ENCODE assay signal across 1 cellular context in genomic region chr2:174964404-174964803, GRCh38.
TF ChIP-seq lines count a peak whose summit lies in the region.

No MANE protein-coding gene starts in this region.

TF ChIP-seq in H1, 55 proteins besides CTCF, POLR2A, EP300 and RAD21:
- TF ChIP-seq SAP30 (IDR thresholded peaks at IDR 0.05; ENCODE audit: insufficient read depth, insufficient replicate concordance, low read length) (no peak), SIX5 (IDR thresholded peaks at IDR 0.05; ENCODE audit: low read depth, low read length) (no peak), SP1 (IDR thresholded peaks at IDR 0.05; ENCODE audit: low read depth, low read length) (0 out of 2 replicates have a peak, but pooled peaks have one; percentile 33), SP4 (IDR thresholded peaks at IDR 0.05; ENCODE audit: low read length) (no peak), SUZ12 (IDR thresholded peaks at IDR 0.05; ENCODE audit: low read length) (no peak), HDAC2 (IDR thresholded peaks at IDR 0.05; ENCODE audit: borderline replicate concordance in 1 of 2, low read depth in 2 of 2, low read length in 2 of 2) (peak; percentile 49 to 94; a peak in 3 of 4 replicates), ATF2 (IDR thresholded peaks at IDR 0.05; ENCODE audit: low read length) (no peak), HDAC6 (IDR thresholded peaks at IDR 0.05; ENCODE audit: low read depth, low read length) (no peak), ZNF274 (IDR thresholded peaks at IDR 0.05; ENCODE audit: borderline replicate concordance, extremely low read depth, low read length) (no peak), TAF1 (IDR thresholded peaks at IDR 0.05; ENCODE audit: low read depth, low read length) (no peak), FOSL1 (IDR thresholded peaks at IDR 0.05; ENCODE audit: insufficient read depth, low read depth, low read length) (no peak), NANOG (IDR thresholded peaks at IDR 0.05; ENCODE audit: insufficient read depth, low read depth, low read length, poor library complexity, severe bottlenecking) (peak; percentile 29), JUND (IDR thresholded peaks at IDR 0.05; ENCODE audit: low read length) (no peak), PHF8 (conservative IDR thresholded peaks at IDR 0.05; ENCODE audit: low read depth, low read length) (no peak), SIRT6 (IDR thresholded peaks at IDR 0.05; ENCODE audit: low read length) (no peak), RBBP5 (IDR thresholded peaks at IDR 0.05; ENCODE audit: borderline replicate concordance, low read depth, low read length) (no peak), TAF7 (optimal IDR thresholded peaks at IDR 0.05; ENCODE audit: borderline replicate concordance, low read depth, low read length) (no peak), JUN (IDR thresholded peaks at IDR 0.05; ENCODE audit: low read depth, low read length) (no peak), KDM1A (IDR thresholded peaks at IDR 0.05; ENCODE audit: borderline replicate concordance, low read length) (no peak), CHD7 (IDR thresholded peaks at IDR 0.05; ENCODE audit: insufficient replicate concordance, low read length) (peak; percentile 85), ASH2L (IDR thresholded peaks at IDR 0.05; ENCODE audit: low read length) (no peak), TBP (IDR thresholded peaks at IDR 0.05; ENCODE audit: low read depth, low read length) (no peak), MAFK (IDR thresholded peaks at IDR 0.05; ENCODE audit: low read depth, low read length) (no peak), USF2 (IDR thresholded peaks at IDR 0.05; ENCODE audit: low read length) (no peak), POU5F1 (IDR thresholded peaks at IDR 0.05; ENCODE audit: low read depth, low read length) (peak; percentile 82), TEAD4 (IDR thresholded peaks at IDR 0.05; ENCODE audit: low read depth, low read length) (peak; percentile 85), BCL11A (IDR thresholded peaks at IDR 0.05; ENCODE audit: low read depth in 2 of 2, low read length in 2 of 2) (peak in 1 of 2 experiments; percentile 45), EGR1 (IDR thresholded peaks at IDR 0.05; ENCODE audit: borderline replicate concordance, low read depth, low read length) (no peak)
